In genomic region chr9:136584401-136585328, GRCh38 we compare ENCODE assay signal across 1 cellular context.
TF ChIP-seq lines count a peak whose summit lies in the region.

No MANE protein-coding gene starts in this region.

TF ChIP-seq in A549, 52 proteins besides CTCF, POLR2A, EP300 and RAD21:
- TF ChIP-seq HMGXB4 (CRISPR knock-in tag; IDR thresholded peaks at IDR 0.05; ENCODE audit: borderline replicate concordance) = no peak
- TF ChIP-seq ZFP36 (IDR thresholded peaks at IDR 0.05; ENCODE audit: borderline replicate concordance, partially characterized antibody) = peak; percentile 49
